Comparison of ENCODE assay signal across 6 cellular contexts in genomic region chr12:50084409-50084774, GRCh38. TPM values are rescaled to one million over a fixed set of nuclear protein-coding genes. Genes with fewer than 3 reads are reported as not detected.
DNase-seq lines count a peak whose midpoint lies in the region; FAIRE-seq and TF ChIP-seq lines count a peak whose summit lies in the region.
"Not testable (repeated sequence)": the region's sequence is repeated elsewhere in the genome, so short reads cannot be mapped to it uniquely, and the experiment has no call there.

No MANE protein-coding gene starts in this region.

- peak overlapping the region; percentile 93 for H3K4me3 Mint-ChIP-seq in activated naive CD4-positive, alpha-beta T cell treated with anti-CD3 and anti-CD28 coated beads, Interleukin-2, amount 50 U/mL, for 24 hours

- not testable (repeated sequence) for H3K27me3 ChIP-seq in BLaER1; MM.1S (replicated peaks; ENCODE audit: insufficient read depth, low read length); mesenchymal stem cell (ENCODE audit: control insufficient read depth in 1 of 2, insufficient read depth in 1 of 2, low read length in 2 of 2); small intestine (ENCODE audit: control insufficient read depth in 2 of 2, insufficient read depth in 2 of 2, low read length in 2 of 2)

- not testable (repeated sequence) for H3K9me3 Mint-ChIP-seq in activated naive CD4-positive, alpha-beta T cell treated with anti-CD3 and anti-CD28 coated beads, Interleukin-2, amount 50 U/mL, for 24 hours

- WGBS in mesenchymal stem cell: 63% methylated on average over 5 of the region's 7 CpGs
- WGBS in small intestine, 3 donors: 39 to 43% (median 40%) methylated on average over 7 of the region's 7 CpGs

- H3K18ac ChIP-seq in mesenchymal stem cell (ENCODE audit: low read depth in 1 of 2, low read length in 2 of 2): peak overlapping the region; percentile 23 to 64

- H3K9me2 ChIP-seq in MM.1S (replicated peaks; ENCODE audit: insufficient read depth, low read length): not testable (repeated sequence)

- H4K20me1 ChIP-seq in BLaER1: peaks cover 34% of the 10 kb centered on the region
- H4K20me1 ChIP-seq in MM.1S (ENCODE audit: insufficient read depth, low read length): not testable (repeated sequence)

- H3K4me1 ChIP-seq in BLaER1 (peaks cover 38% of the 10 kb centered on the region), MM.1S (ENCODE audit: low read length) (peaks cover 15% of the 10 kb centered on the region), mesenchymal stem cell (ENCODE audit: control insufficient read depth, insufficient read depth, low read depth, low read length) (peaks cover 13% of the 10 kb centered on the region)
- not testable (repeated sequence) for H3K4me1 ChIP-seq in small intestine (ENCODE audit: control insufficient read depth in 2 of 2, insufficient read depth in 1 of 2, low read depth in 1 of 2, low read length in 1 of 2)

- H3K27ac Mint-ChIP-seq in activated naive CD4-positive, alpha-beta T cell treated with anti-CD3 and anti-CD28 coated beads, Interleukin-2, amount 50 U/mL, for 24 hours: peak overlapping the region; percentile 95

- not testable (repeated sequence) for H4K91ac ChIP-seq in mesenchymal stem cell (ENCODE audit: low read length)

- H3K27me3 Mint-ChIP-seq in activated naive CD4-positive, alpha-beta T cell treated with anti-CD3 and anti-CD28 coated beads, Interleukin-2, amount 50 U/mL, for 24 hours: not testable (repeated sequence)

- not testable (repeated sequence) for H3K23ac ChIP-seq in mesenchymal stem cell (ENCODE audit: low read length in 2 of 2)

- H3K27ac ChIP-seq in BLaER1 (peak overlapping the region; percentile 90), MM.1S (ENCODE audit: low read length) (peak overlapping the region; percentile 91; the same call in 1 of the 2 replicates), mesenchymal stem cell (ENCODE audit: low read length, poor library complexity, severe bottlenecking) (peak overlapping the region; percentile 85), small intestine (ENCODE audit: low read depth in 1 of 2, low read length in 1 of 2) (peak overlapping the region; percentile 88 to 90)

- H3K14ac ChIP-seq in mesenchymal stem cell (ENCODE audit: low read length in 2 of 2): not testable (repeated sequence)

- not testable (repeated sequence) for H4K8ac ChIP-seq in mesenchymal stem cell (ENCODE audit: low read length)

- H3K9me3 ChIP-seq in BLaER1; MM.1S (replicated peaks; ENCODE audit: insufficient read depth, low read length); mesenchymal stem cell (ENCODE audit: control insufficient read depth, low read length); small intestine (ENCODE audit: control insufficient read depth, low read depth): not testable (repeated sequence)

- peaks cover 20% of the 10 kb centered on the region for H3F3A ChIP-seq in MM.1S (ENCODE audit: insufficient read depth, low read length)

- H3K9ac ChIP-seq in BLaER1 (peak overlapping the region; percentile 86), MM.1S (ENCODE audit: low read length) (peak overlapping the region; percentile 73; the same call in 1 of the 2 replicates), mesenchymal stem cell (ENCODE audit: low read length) (peak overlapping the region; percentile 98)

- not testable (repeated sequence) for H2BK15ac ChIP-seq in mesenchymal stem cell (ENCODE audit: low read depth, poor library complexity, severe bottlenecking)

- H2BK5ac ChIP-seq in mesenchymal stem cell (ENCODE audit: low read depth, low read length, poor library complexity, severe bottlenecking): not testable (repeated sequence)

- H2AFZ ChIP-seq in MM.1S (ENCODE audit: low read length): peak overlapping the region; percentile 96
- H2AFZ ChIP-seq in mesenchymal stem cell (ENCODE audit: low read depth, low read length): not testable (repeated sequence)

- H3K79me2 ChIP-seq in MM.1S (ENCODE audit: low read length): peaks cover 32% of the 10 kb centered on the region

- not testable (repeated sequence) for H2BK120ac ChIP-seq in mesenchymal stem cell (ENCODE audit: low read depth, low read length)

- peak overlapping the region; percentile 91 for H3K4me2 ChIP-seq in BLaER1
- H3K4me2 ChIP-seq in MM.1S (ENCODE audit: low read depth, low read length): peak overlapping the region; percentile 89
- peak overlapping the region; percentile 61 for H3K4me2 ChIP-seq in mesenchymal stem cell (ENCODE audit: low read length, poor library complexity, severe bottlenecking)

- H3K4me3 ChIP-seq in BLaER1: peak overlapping the region; percentile 77
- peak overlapping the region; percentile 85 for H3K4me3 ChIP-seq in MM.1S (ENCODE audit: low read length)
- peak overlapping the region; percentile 83 for H3K4me3 ChIP-seq in epithelial cell of proximal tubule (ENCODE audit: low read depth, low read length)
- H3K4me3 ChIP-seq in mesenchymal stem cell (ENCODE audit: insufficient read depth in 1 of 2, low read depth in 1 of 2, low read length in 2 of 2): peak overlapping the region in 1 of 2 experiments; percentile 99
- H3K4me3 ChIP-seq in small intestine (ENCODE audit: low read depth in 1 of 2, low read length in 2 of 2): peak overlapping the region; percentile 80 to 88

- H2AK5ac ChIP-seq in mesenchymal stem cell (ENCODE audit: low read length, severe bottlenecking): not testable (repeated sequence)

- not testable (repeated sequence) for H3K79me1 ChIP-seq in mesenchymal stem cell (replicated peaks; ENCODE audit: low read length, poor library complexity, severe bottlenecking)

- FAIRE-seq in small intestine (lab: Jason Lieb, UNC): not testable (repeated sequence)

- H3K36me3 Mint-ChIP-seq in activated naive CD4-positive, alpha-beta T cell treated with anti-CD3 and anti-CD28 coated beads, Interleukin-2, amount 50 U/mL, for 24 hours: not testable (repeated sequence)

- not testable (repeated sequence) for DNase-seq in MM.1S; epithelial cell of proximal tubule (ENCODE audit: low read depth); mesenchymal stem cell; small intestine

- TF ChIP-seq CTCF in MM.1S (IDR thresholded peaks at IDR 0.05; ENCODE audit: low read length); epithelial cell of proximal tubule (conservative IDR thresholded peaks at IDR 0.05; ENCODE audit: low read depth, low read length): not testable (repeated sequence)

- H3K4me1 Mint-ChIP-seq in activated naive CD4-positive, alpha-beta T cell treated with anti-CD3 and anti-CD28 coated beads, Interleukin-2, amount 50 U/mL, for 24 hours: peaks cover 43% of the 10 kb centered on the region

- H2BK12ac ChIP-seq in mesenchymal stem cell (ENCODE audit: low read length in 2 of 2): not testable (repeated sequence)

- H3K36me3 ChIP-seq in BLaER1 (peaks cover 30% of the 10 kb centered on the region), MM.1S (replicated peaks; ENCODE audit: insufficient read depth, low read length) (peaks cover 14% of the 10 kb centered on the region; the same call in 1 of the 2 replicates), mesenchymal stem cell (ENCODE audit: control insufficient read depth in 1 of 2, insufficient read depth in 2 of 2, low read depth in 1 of 2, low read length in 2 of 2) (peaks cover 18 to 22% of the 10 kb centered on the region in 2 experiments), small intestine (ENCODE audit: control insufficient read depth in 2 of 2, insufficient read depth in 2 of 2, low read length in 2 of 2) (peaks cover 8 to 12% of the 10 kb centered on the region in 2 donors)

- H3K4ac ChIP-seq in mesenchymal stem cell (ENCODE audit: low read depth in 1 of 2, low read length in 2 of 2): peak overlapping the region in 1 of 2 experiments; percentile 47

RNA-seq across cellular contexts. Expression of gene SMARCD1, which starts 0.8 kb away (rescaled TPM):
- total RNA-seq in epithelial cell of proximal tubule: 77.3 and 111 TPM in 2 replicates
- polyA plus RNA-seq in mesenchymal stem cell (2013, experiment 1 of 2): 38.9 TPM
- polyA plus RNA-seq in mesenchymal stem cell (2013, experiment 2 of 2): 37.6 TPM
- polyA plus RNA-seq in small intestine: 10 to 100 TPM; 18.1 to 20.9 (median 20.6) TPM

RNA-seq across cellular contexts. Expression of gene GPD1, which starts 19.4 kb away (rescaled TPM):
- 0.07 TPM in 1 of 2 replicates, not detected in the other for total RNA-seq in epithelial cell of proximal tubule
- not detected for polyA plus RNA-seq in mesenchymal stem cell (2013, experiment 1 of 2)
- polyA plus RNA-seq in mesenchymal stem cell (2013, experiment 2 of 2): not detected
- polyA plus RNA-seq in small intestine: 100 to 1,000 TPM in 2 of 3 donors, 10 to 100 TPM in 1; 97.1 to 198 (median 117) TPM

RNA-seq across cellular contexts. Expression of gene ASIC1, which starts 27.0 kb away (rescaled TPM):
- total RNA-seq in epithelial cell of proximal tubule: 1.4 and 4.0 TPM in 2 replicates
- polyA plus RNA-seq in mesenchymal stem cell (2013, experiment 1 of 2): 6.4 TPM
- 6.0 TPM for polyA plus RNA-seq in mesenchymal stem cell (2013, experiment 2 of 2)
- under 1 TPM in 2 of 3 donors, not detected in 1; 0.81 to 0.85 TPM for polyA plus RNA-seq in small intestine

RNA-seq across cellular contexts. Expression of gene COX14, which starts 27.6 kb away (rescaled TPM):
- 52.2 and 73.1 TPM in 2 replicates for total RNA-seq in epithelial cell of proximal tubule
- 143 TPM for polyA plus RNA-seq in mesenchymal stem cell (2013, experiment 1 of 2)
- 147 TPM for polyA plus RNA-seq in mesenchymal stem cell (2013, experiment 2 of 2)
- 100 to 1,000 TPM; 133 to 236 (median 182) TPM for polyA plus RNA-seq in small intestine

RNA-seq across cellular contexts. Expression of gene RACGAP1, which starts 59.1 kb away (rescaled TPM):
- 86.5 and 98.2 TPM in 2 replicates for total RNA-seq in epithelial cell of proximal tubule
- polyA plus RNA-seq in mesenchymal stem cell (2013, experiment 1 of 2): 12.0 TPM
- 13.2 TPM for polyA plus RNA-seq in mesenchymal stem cell (2013, experiment 2 of 2)
- 10 to 100 TPM in 1 of 3 donors, 1 to 10 TPM in 2; 3.5 to 25.9 (median 6.5) TPM for polyA plus RNA-seq in small intestine
